Comparison of ENCODE assay signal across 1 cellular context in the genomic region with DNA sequence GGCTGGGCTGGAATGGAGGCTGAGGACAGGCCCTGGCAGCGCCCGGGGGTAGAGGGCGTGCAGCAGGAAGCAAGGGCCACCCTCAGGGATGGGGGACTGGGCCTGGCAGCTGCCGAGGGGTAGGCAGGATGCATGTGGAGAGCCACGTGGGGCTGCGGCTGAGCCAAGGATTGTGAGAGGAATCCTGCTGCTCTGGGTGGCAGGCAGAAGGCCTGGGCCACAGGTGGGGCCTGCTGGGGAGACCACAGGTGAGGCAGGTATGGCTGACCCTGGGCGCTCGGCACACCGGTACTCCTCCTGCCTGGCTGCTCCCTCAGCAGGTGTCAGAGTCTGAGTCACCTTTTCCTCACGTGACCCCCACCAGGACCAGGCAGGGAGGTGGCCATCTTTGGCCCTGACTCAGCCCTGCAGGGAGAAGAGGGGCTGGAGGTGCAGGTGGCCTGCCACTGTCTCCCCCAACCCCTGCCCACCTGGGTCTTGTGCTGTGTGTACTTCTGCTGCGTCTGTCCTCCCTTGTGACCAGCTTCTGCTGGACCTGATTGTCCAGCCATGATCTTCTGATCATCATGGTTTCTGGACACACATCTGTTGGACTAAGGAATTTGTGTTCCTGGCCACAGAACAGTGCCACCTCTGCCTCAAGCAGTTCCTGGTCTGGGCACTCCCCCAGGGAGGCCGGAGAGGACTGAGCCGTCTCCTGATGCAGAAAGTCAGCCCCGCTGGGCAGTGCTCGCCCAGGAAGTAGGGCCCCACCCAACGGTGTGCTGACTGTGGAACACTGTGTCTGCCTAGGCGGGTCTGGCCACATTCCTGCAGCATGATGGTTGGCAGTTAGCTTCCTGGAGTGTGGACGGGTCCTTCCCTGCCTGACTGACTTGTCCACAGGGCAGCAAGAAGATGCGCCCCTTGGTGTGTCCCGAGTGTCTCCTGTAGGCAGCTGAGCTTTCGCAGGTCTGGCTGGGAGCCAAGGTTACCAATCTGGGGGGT.
TF ChIP-seq lines count a peak whose summit lies in the region.

No MANE protein-coding gene starts in this region.

TF ChIP-seq in HEK293, 187 proteins besides CTCF, POLR2A, EP300 and RAD21 (continued from another document and continues in another):
- TF ChIP-seq, protein P1, sequence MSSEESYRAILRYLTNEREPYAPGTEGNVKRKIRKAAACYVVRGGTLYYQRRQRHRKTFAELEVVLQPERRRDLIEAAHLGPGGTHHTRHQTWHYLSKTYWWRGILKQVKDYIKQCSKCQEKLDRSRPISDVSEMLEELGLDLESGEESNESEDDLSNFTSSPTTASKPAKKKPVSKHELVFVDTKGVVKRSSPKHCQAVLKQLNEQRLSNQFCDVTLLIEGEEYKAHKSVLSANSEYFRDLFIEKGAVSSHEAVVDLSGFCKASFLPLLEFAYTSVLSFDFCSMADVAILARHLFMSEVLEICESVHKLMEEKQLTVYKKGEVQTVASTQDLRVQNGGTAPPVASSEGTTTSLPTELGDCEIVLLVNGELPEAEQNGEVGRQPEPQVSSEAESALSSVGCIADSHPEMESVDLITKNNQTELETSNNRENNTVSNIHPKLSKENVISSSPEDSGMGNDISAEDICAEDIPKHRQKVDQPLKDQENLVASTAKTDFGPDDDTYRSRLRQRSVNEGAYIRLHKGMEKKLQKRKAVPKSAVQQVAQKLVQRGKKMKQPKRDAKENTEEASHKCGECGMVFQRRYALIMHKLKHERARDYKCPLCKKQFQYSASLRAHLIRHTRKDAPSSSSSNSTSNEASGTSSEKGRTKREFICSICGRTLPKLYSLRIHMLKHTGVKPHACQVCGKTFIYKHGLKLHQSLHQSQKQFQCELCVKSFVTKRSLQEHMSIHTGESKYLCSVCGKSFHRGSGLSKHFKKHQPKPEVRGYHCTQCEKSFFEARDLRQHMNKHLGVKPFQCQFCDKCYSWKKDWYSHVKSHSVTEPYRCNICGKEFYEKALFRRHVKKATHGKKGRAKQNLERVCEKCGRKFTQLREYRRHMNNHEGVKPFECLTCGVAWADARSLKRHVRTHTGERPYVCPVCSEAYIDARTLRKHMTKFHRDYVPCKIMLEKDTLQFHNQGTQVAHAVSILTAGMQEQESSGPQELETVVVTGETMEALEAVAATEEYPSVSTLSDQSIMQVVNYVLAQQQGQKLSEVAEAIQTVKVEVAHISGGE (tag by site-specific recombination; conservative IDR thresholded peaks at IDR 0.05; ENCODE audit: low read depth): no peak
- peak; percentile 22; the same call in 1 of the 2 replicates for TF ChIP-seq ZBTB20 (tag by site-specific recombination; IDR thresholded peaks at IDR 0.05)
- TF ChIP-seq, protein P2, sequence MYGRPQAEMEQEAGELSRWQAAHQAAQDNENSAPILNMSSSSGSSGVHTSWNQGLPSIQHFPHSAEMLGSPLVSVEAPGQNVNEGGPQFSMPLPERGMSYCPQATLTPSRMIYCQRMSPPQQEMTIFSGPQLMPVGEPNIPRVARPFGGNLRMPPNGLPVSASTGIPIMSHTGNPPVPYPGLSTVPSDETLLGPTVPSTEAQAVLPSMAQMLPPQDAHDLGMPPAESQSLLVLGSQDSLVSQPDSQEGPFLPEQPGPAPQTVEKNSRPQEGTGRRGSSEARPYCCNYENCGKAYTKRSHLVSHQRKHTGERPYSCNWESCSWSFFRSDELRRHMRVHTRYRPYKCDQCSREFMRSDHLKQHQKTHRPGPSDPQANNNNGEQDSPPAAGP (tag by site-specific recombination; IDR thresholded peaks at IDR 0.05): no peak
- TF ChIP-seq, protein P3, sequence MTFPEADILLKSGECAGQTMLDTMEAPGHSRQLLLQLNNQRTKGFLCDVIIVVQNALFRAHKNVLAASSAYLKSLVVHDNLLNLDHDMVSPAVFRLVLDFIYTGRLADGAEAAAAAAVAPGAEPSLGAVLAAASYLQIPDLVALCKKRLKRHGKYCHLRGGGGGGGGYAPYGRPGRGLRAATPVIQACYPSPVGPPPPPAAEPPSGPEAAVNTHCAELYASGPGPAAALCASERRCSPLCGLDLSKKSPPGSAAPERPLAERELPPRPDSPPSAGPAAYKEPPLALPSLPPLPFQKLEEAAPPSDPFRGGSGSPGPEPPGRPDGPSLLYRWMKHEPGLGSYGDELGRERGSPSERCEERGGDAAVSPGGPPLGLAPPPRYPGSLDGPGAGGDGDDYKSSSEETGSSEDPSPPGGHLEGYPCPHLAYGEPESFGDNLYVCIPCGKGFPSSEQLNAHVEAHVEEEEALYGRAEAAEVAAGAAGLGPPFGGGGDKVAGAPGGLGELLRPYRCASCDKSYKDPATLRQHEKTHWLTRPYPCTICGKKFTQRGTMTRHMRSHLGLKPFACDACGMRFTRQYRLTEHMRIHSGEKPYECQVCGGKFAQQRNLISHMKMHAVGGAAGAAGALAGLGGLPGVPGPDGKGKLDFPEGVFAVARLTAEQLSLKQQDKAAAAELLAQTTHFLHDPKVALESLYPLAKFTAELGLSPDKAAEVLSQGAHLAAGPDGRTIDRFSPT (tag by site-specific recombination; IDR thresholded peaks at IDR 0.05): no peak; the same call in none of the 2 replicates
- TF ChIP-seq ZNF610 (tag by site-specific recombination; IDR thresholded peaks at IDR 0.05; ENCODE audit: borderline replicate concordance): no peak
- no peak for TF ChIP-seq ZNF510 (tag by site-specific recombination; IDR thresholded peaks at IDR 0.05; ENCODE audit: insufficient replicate concordance)
- no peak for TF ChIP-seq ZNF514 (tag by site-specific recombination; IDR thresholded peaks at IDR 0.05)
- no peak for TF ChIP-seq ZNF211 (tag by site-specific recombination; IDR thresholded peaks at IDR 0.05; ENCODE audit: low read depth)
- TF ChIP-seq ZNF701 (tag by site-specific recombination; IDR thresholded peaks at IDR 0.05): no peak
- TF ChIP-seq ZNF184 (tag by site-specific recombination; IDR thresholded peaks at IDR 0.05): no peak
- TF ChIP-seq ZNF623 (tag by site-specific recombination; IDR thresholded peaks at IDR 0.05): no peak
- no peak for TF ChIP-seq ZNF707 (tag by site-specific recombination; IDR thresholded peaks at IDR 0.05)
- no peak for TF ChIP-seq ZNF121 (tag by site-specific recombination; IDR thresholded peaks at IDR 0.05)
- no peak for TF ChIP-seq ZNF768 (tag by site-specific recombination; IDR thresholded peaks at IDR 0.05)
- TF ChIP-seq FEZF1 (tag by site-specific recombination; IDR thresholded peaks at IDR 0.05): no peak
- TF ChIP-seq ZNF501 (tag by site-specific recombination; IDR thresholded peaks at IDR 0.05): no peak; the same call in 1 of the 2 replicates
- TF ChIP-seq, protein P4, sequence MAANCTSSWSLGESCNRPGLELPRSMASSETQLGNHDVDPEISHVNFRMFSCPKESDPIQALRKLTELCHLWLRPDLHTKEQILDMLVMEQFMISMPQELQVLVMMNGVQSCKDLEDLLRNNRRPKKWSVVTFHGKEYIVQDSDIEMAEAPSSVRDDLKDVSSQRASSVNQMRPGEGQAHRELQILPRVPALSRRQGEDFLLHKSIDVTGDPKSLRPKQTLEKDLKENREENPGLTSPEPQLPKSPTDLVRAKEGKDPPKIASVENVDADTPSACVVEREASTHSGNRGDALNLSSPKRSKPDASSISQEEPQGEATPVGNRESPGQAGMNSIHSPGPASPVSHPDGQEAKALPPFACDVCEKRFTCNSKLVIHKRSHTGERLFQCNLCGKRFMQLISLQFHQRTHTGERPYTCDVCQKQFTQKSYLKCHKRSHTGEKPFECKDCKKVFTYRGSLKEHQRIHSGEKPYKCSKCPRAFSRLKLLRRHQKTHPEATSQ (tag by site-specific recombination; IDR thresholded peaks at IDR 0.05): no peak
- TF ChIP-seq, protein P5, sequence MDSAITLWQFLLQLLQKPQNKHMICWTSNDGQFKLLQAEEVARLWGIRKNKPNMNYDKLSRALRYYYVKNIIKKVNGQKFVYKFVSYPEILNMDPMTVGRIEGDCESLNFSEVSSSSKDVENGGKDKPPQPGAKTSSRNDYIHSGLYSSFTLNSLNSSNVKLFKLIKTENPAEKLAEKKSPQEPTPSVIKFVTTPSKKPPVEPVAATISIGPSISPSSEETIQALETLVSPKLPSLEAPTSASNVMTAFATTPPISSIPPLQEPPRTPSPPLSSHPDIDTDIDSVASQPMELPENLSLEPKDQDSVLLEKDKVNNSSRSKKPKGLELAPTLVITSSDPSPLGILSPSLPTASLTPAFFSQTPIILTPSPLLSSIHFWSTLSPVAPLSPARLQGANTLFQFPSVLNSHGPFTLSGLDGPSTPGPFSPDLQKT (IDR thresholded peaks at IDR 0.05; ENCODE audit: borderline replicate concordance, low read depth, low read length): no peak
- TF ChIP-seq, protein P6, sequence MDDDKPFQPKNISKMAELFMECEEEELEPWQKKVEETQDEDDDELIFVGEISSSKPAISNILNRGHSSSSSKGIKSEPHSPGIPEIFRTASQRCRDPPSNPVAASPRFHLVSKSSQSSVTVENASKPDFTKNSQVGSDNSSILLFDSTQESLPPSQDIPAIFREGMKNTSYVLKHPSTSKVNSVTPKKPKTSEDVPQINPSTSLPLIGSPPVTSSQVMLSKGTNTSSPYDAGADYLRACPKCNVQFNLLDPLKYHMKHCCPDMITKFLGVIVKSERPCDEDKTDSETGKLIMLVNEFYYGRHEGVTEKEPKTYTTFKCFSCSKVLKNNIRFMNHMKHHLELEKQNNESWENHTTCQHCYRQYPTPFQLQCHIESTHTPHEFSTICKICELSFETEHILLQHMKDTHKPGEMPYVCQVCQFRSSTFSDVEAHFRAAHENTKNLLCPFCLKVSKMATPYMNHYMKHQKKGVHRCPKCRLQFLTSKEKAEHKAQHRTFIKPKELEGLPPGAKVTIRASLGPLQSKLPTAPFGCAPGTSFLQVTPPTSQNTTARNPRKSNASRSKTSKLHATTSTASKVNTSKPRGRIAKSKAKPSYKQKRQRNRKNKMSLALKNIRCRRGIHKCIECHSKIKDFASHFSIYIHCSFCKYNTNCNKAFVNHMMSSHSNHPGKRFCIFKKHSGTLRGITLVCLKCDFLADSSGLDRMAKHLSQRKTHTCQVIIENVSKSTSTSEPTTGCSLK (tag by site-specific recombination; IDR thresholded peaks at IDR 0.05): no peak
- TF ChIP-seq, protein P7, sequence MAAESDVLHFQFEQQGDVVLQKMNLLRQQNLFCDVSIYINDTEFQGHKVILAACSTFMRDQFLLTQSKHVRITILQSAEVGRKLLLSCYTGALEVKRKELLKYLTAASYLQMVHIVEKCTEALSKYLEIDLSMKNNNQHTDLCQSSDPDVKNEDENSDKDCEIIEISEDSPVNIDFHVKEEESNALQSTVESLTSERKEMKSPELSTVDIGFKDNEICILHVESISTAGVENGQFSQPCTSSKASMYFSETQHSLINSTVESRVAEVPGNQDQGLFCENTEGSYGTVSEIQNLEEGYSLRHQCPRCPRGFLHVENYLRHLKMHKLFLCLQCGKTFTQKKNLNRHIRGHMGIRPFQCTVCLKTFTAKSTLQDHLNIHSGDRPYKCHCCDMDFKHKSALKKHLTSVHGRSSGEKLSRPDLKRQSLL (tag by site-specific recombination; IDR thresholded peaks at IDR 0.05): no peak
- TF ChIP-seq ZNF626 (tag by site-specific recombination; IDR thresholded peaks at IDR 0.05): no peak
- no peak for TF ChIP-seq ZBTB1 (tag by site-specific recombination; IDR thresholded peaks at IDR 0.05)
- TF ChIP-seq, protein P8, sequence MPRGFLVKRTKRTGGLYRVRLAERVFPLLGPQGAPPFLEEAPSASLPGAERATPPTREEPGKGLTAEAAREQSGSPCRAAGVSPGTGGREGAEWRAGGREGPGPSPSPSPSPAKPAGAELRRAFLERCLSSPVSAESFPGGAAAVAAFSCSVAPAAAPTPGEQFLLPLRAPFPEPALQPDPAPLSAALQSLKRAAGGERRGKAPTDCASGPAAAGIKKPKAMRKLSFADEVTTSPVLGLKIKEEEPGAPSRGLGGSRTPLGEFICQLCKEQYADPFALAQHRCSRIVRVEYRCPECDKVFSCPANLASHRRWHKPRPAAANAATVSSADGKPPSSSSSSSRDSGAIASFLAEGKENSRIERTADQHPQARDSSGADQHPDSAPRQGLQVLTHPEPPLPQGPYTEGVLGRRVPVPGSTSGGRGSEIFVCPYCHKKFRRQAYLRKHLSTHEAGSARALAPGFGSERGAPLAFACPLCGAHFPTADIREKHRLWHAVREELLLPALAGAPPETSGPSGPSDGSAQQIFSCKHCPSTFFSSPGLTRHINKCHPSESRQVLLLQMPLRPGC (tag by site-specific recombination; IDR thresholded peaks at IDR 0.05): no peak
- TF ChIP-seq, protein P9, sequence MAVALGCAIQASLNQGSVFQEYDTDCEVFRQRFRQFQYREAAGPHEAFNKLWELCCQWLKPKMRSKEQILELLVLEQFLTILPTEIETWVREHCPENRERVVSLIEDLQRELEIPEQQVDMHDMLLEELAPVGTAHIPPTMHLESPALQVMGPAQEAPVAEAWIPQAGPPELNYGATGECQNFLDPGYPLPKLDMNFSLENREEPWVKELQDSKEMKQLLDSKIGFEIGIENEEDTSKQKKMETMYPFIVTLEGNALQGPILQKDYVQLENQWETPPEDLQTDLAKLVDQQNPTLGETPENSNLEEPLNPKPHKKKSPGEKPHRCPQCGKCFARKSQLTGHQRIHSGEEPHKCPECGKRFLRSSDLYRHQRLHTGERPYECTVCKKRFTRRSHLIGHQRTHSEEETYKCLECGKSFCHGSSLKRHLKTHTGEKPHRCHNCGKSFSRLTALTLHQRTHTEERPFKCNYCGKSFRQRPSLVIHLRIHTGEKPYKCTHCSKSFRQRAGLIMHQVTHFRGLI (tag by site-specific recombination; IDR thresholded peaks at IDR 0.05): no peak; the same call in 1 of the 2 replicates
- TF ChIP-seq KLF10 (tag by site-specific recombination; IDR thresholded peaks at IDR 0.05): no peak
- TF ChIP-seq, protein P10, sequence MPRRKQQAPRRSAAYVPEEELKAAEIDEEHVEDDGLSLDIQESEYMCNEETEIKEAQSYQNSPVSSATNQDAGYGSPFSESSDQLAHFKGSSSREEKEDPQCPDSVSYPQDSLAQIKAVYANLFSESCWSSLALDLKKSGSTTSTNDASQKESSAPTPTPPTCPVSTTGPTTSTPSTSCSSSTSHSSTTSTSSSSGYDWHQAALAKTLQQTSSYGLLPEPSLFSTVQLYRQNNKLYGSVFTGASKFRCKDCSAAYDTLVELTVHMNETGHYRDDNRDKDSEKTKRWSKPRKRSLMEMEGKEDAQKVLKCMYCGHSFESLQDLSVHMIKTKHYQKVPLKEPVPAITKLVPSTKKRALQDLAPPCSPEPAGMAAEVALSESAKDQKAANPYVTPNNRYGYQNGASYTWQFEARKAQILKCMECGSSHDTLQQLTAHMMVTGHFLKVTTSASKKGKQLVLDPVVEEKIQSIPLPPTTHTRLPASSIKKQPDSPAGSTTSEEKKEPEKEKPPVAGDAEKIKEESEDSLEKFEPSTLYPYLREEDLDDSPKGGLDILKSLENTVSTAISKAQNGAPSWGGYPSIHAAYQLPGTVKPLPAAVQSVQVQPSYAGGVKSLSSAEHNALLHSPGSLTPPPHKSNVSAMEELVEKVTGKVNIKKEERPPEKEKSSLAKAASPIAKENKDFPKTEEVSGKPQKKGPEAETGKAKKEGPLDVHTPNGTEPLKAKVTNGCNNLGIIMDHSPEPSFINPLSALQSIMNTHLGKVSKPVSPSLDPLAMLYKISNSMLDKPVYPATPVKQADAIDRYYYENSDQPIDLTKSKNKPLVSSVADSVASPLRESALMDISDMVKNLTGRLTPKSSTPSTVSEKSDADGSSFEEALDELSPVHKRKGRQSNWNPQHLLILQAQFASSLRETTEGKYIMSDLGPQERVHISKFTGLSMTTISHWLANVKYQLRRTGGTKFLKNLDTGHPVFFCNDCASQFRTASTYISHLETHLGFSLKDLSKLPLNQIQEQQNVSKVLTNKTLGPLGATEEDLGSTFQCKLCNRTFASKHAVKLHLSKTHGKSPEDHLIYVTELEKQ (tag by site-specific recombination; IDR thresholded peaks at IDR 0.05; ENCODE audit: borderline replicate concordance): 0 out of 2 replicates have a peak, but pooled peaks have one; percentile 16
- TF ChIP-seq, protein P11, sequence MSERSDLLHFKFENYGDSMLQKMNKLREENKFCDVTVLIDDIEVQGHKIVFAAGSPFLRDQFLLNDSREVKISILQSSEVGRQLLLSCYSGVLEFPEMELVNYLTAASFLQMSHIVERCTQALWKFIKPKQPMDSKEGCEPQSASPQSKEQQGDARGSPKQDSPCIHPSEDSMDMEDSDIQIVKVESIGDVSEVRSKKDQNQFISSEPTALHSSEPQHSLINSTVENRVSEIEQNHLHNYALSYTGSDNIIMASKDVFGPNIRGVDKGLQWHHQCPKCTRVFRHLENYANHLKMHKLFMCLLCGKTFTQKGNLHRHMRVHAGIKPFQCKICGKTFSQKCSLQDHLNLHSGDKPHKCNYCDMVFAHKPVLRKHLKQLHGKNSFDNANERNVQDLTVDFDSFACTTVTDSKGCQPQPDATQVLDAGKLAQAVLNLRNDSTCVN (tag by site-specific recombination; optimal IDR thresholded peaks at IDR 0.05): no peak
